In the genomic region with DNA sequence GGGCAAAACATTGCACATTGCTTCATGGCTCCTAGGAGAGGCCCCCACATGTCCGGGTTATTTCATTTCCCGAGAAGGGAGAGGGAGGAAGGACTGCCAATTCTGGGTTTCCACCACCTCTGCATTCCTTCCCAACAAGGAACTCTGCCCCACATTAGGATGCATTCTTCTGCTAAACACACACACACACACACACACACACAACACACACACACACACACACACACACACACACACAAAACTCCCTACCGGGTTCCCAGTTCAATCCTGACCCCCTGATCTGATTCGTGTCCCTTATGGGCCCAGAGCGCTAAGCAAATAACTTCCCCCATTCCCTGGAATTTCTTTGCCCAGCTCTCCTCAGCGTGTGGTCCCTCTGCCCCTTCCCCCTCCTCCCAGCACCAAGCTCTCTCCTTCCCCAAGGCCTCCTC, we compare ENCODE assay signal across 18 cellular contexts. TPM values are rescaled to one million over a fixed set of nuclear protein-coding genes. Genes with fewer than 3 reads are reported as not detected.
DNase-seq lines count a peak whose midpoint lies in the region; ATAC-seq and TF ChIP-seq lines count a peak whose summit lies in the region.
"Had no signal": no experiment of that assay in that cellular context is flagged by ENCODE, and none has a peak within 500 bp of the region (broad histone marks: within the 10 kb centered on the region; RNA-seq: fewer than 3 reads in every experiment).

No MANE protein-coding gene starts in this region.

- no peak for TF ChIP-seq CTCF in astrocyte of the spinal cord (IDR thresholded peaks at IDR 0.05; ENCODE audit: low read depth, low read length)

- no peak for ATAC-seq in GM18873 (IDR thresholded peaks at IDR 0.05; ENCODE audit: low FRiP score, unreplicated experiment)
- ATAC-seq in GM21515 (IDR thresholded peaks at IDR 0.05; ENCODE audit: unreplicated experiment) = no peak
- ATAC-seq: foreskin keratinocyte, left lung, Panc1 had no signal

- H3K4me3 ChIP-seq in H7 (ENCODE audit: insufficient read depth, low read depth, low read length) (no peak overlapping the region), astrocyte of the spinal cord (ENCODE audit: low read depth, low read length) (no peak overlapping the region), skeletal muscle cell (ENCODE audit: low read depth, low read length) (no peak overlapping the region)
- H3K4me3 ChIP-seq: left lung, testis had no signal

- in situ Hi-C loops in astrocyte of the spinal cord (cut with HindIII; ENCODE audit: low sequenced_read_pairs) = no loop called here

- peak; percentile 91 for DNase-seq in H7
- peak; percentile 40 for DNase-seq in astrocyte of the spinal cord (ENCODE audit: low read depth, low spot score)
- DNase-seq in hepatic stellate cell (ENCODE audit: low spot score) = peak; percentile 71
- DNase-seq in skeletal muscle cell (ENCODE audit: low read depth) = peak; percentile 41
- no peak for DNase-seq in COLO829 (ENCODE audit: low spot score)
- DNase-seq: activated gamma-delta T cell treated with Interleukin-2 at 50 U/mL for 16 hours; DMS153; MV-4-11; NCI-H510A treated with DMSO at 0.1 percent for 48 hours; stimulated activated CD4-positive, alpha-beta T cell treated with anti-CD3 and anti-CD28 coated beads, Interleukin-12 subunit alpha, Interleukin-12 subunit beta, amount 100 ng/mL, for 4 hours; testis had no signal

- H3K27me3 ChIP-seq in H7 (ENCODE audit: control insufficient read depth, insufficient read depth, low read length) = no peaks in the 10 kb centered on the region
- H3K27me3 ChIP-seq: foreskin keratinocyte, left lung, testis had no signal

- H3K36me3 ChIP-seq in H7 (replicated peaks; ENCODE audit: control insufficient read depth, insufficient read depth, low read length) = no peaks in the 10 kb centered on the region
- H3K36me3 ChIP-seq: left lung had no signal

RNA-seq across cellular contexts. Expression of a gene that starts 1.9 kb away (rescaled TPM):
- total RNA-seq in H7 (2014; rRNA removed; shearing (Covaris generic)) = 0.17 TPM in 1 of 2 replicates, not detected in the other
- total RNA-seq: cerebellum; foreskin keratinocyte; left lung; T-helper 2 cell treated with Interferon-gamma antibody and Interleukin-4, amounts not matched to agents 100 ng/mL and 5 ng/mL, for 36 hours had no signal

RNA-seq across cellular contexts. Expression of a gene that starts 12.6 kb away (rescaled TPM):
- total RNA-seq in H7 (2014; rRNA removed; shearing (Covaris generic)) = not detected in 2 replicates
- total RNA-seq: cerebellum; foreskin keratinocyte; left lung; T-helper 2 cell treated with Interferon-gamma antibody and Interleukin-4, amounts not matched to agents 100 ng/mL and 5 ng/mL, for 36 hours had no signal
